ENCODE assay signal across 26 cellular contexts in genomic region chr10:69182005-69182404, GRCh38. TPM values are rescaled to one million over a fixed set of nuclear protein-coding genes. Genes with fewer than 3 reads are reported as not detected.
DNase-seq lines count a peak whose midpoint lies in the region; ATAC-seq, FAIRE-seq and TF ChIP-seq lines count a peak whose summit lies in the region.
"Had no signal": no experiment of that assay in that cellular context is flagged by ENCODE, and none has a peak within 500 bp of the region (broad histone marks: within the 10 kb centered on the region; RNA-seq: fewer than 3 reads in every experiment).

No MANE protein-coding gene starts in this region.

- H3K4me1 Mint-ChIP-seq in CD4-positive, alpha-beta T cell (ENCODE audit: low read depth) = peaks cover 54% of the 10 kb centered on the region

- no peak for FAIRE-seq in A549 (lab: Jason Lieb, UNC)
- FAIRE-seq: GM12891 had no signal

- 92% methylated on average over 4 of the region's 4 CpGs for WGBS in A549 (ENCODE audit: missing lambda C conversion rate)
- 97% methylated on average over 4 of the region's 4 CpGs for WGBS in hepatocyte (ENCODE audit: low lambda C conversion rate, missing lambda C conversion rate)

- H3K9me2 ChIP-seq in PC-3 (replicated peaks; ENCODE audit: low read length) (no peaks in the 10 kb centered on the region), hepatocyte (replicated peaks; ENCODE audit: insufficient read depth) (no peaks in the 10 kb centered on the region)

- no peak overlapping the region for H3K9ac ChIP-seq in PC-3 (ENCODE audit: low read length)

- H2AFZ ChIP-seq in PC-3 (ENCODE audit: low read length) (no peak overlapping the region), hepatocyte (no peak overlapping the region)

- H3F3A ChIP-seq in PC-3 (ENCODE audit: low read length, unreplicated experiment) = peaks cover 5% of the 10 kb centered on the region

- H3K4me3 Mint-ChIP-seq in CD4-positive, alpha-beta T cell = no peak overlapping the region

- TF ChIP-seq CTCF in A549 (IDR thresholded peaks at IDR 0.05) (no peak), PC-3 (conservative IDR thresholded peaks at IDR 0.05; ENCODE audit: low read depth, low read length) (no peak), hepatocyte (IDR thresholded peaks at IDR 0.05; ENCODE audit: poor library complexity) (no peak), dorsolateral prefrontal cortex (IDR thresholded peaks at IDR 0.05 in 54 of 56, conservative IDR thresholded peaks at IDR 0.05 in 2 of 56; ENCODE audit: low read depth in 1 of 56, partially characterized antibody in 56 of 56) (no peak)
- no peak for TF ChIP-seq CTCF in CD4-positive, alpha-beta T cell (IDR thresholded peaks at IDR 0.05)

- H4K20me1 ChIP-seq in PC-3 (ENCODE audit: low read length) = peaks cover 25% of the 10 kb centered on the region
- H4K20me1 ChIP-seq in hepatocyte (ENCODE audit: insufficient read depth, poor library complexity, severe bottlenecking) = no peaks in the 10 kb centered on the region

- no peak for TF ChIP-seq POLR2A in A549 (IDR thresholded peaks at IDR 0.05; ENCODE audit: low read length)

- H3K9me3 Mint-ChIP-seq in CD4-positive, alpha-beta T cell = no peaks in the 10 kb centered on the region
- H3K9me3 Mint-ChIP-seq: activated B cell treated with CpG ODN at 0.5 μM for 24 hours; activated naive CD8-positive, alpha-beta T cell treated with anti-CD3 and anti-CD28 coated beads, Interleukin-2, amount 10 ng/mL, durations not matched to agents 7 days and 5 days; mesothelial cell of epicardium had no signal

- no TSS peak for BruUV-seq in PC-3 (replicated peaks; lab: Mats Ljungman, UMichigan)

- DNase-seq in A549 (ENCODE audit: low read depth in 1 of 2, low spot score in 1 of 2) (no peak), PC-3 (no peak), hepatocyte (ENCODE audit: low spot score) (no peak), NCI-H2107 treated with DMSO at 0.1 percent for 48 hours (lab: John Stamatoyannopoulos, UW; ENCODE audit: unreplicated experiment) (no peak), dorsolateral prefrontal cortex (no peak)
- no peak for DNase-seq in CD4-positive, alpha-beta T cell
- no peak for DNase-seq in stimulated activated CD8-positive, alpha-beta memory T cell treated with anti-CD3 and anti-CD28 coated beads, Interleukin-4, amount 100 ng/mL, for 48 hours
- DNase-seq: activated B cell treated with CpG ODN at 0.5 μM for 24 hours; activated CD8-positive, alpha-beta memory T cell treated with anti-CD3 and anti-CD28 coated beads, Interleukin-2, amount 10 ng/mL, durations not matched to agents 7 days and 5 days; activated naive CD8-positive, alpha-beta T cell treated with anti-CD3 and anti-CD28 coated beads, Interleukin-2, amount 10 ng/mL, durations not matched to agents 7 days and 5 days; C1 segment of cervical spinal cord; cerebellar nuclear complex; Kasumi-1; left ventricle myocardium superior; naive B cell; NCI-H1092; NCI-H1930; NCI-H526 treated with DMSO at 0.1 percent for 48 hours; ovary; stimulated activated CD4-positive, alpha-beta T cell treated with anti-CD3 and anti-CD28 coated beads, Interleukin-2, amount 100 ng/mL, for 24 hours; transverse colon had no signal

- TF ChIP-seq RAD21 in A549 (conservative IDR thresholded peaks at IDR 0.05 in 1 of 2, IDR thresholded peaks at IDR 0.05 in 1 of 2) = no peak

- CTCF ChIA-PET in A549 (lab: Yijun Ruan, JAX) (no interaction called here), PC-3 (lab: Charles Lee) (no interaction called here)
- CTCF ChIA-PET in CD4-positive, alpha-beta T cell (lab: Charles Lee) = no interaction called here

- no peak overlapping the region for H3K27ac ChIP-seq in A549
- H3K27ac ChIP-seq in CD4-positive, alpha-beta T cell (ENCODE audit: low read depth, low read length) = no peak overlapping the region
- no peak overlapping the region for H3K27ac ChIP-seq in PC-3 (ENCODE audit: low read length)
- no peak overlapping the region for H3K27ac ChIP-seq in hepatocyte
- no peak overlapping the region for H3K27ac ChIP-seq in dorsolateral prefrontal cortex
- H3K27ac ChIP-seq: ascending aorta, ovary, right atrium auricular region had no signal

- H3K4me3 ChIP-seq in A549 (no peak overlapping the region), PC-3 (ENCODE audit: low read length) (no peak overlapping the region), hepatocyte (no peak overlapping the region), dorsolateral prefrontal cortex (peak overlapping the region in 4 of 59 donors; percentile 92 to 100 (median 98))
- H3K4me3 ChIP-seq: ovary had no signal

- peaks cover 6% of the 10 kb centered on the region; the same call in 2 of the 3 replicates for H3K4me1 ChIP-seq in A549
- H3K4me1 ChIP-seq in PC-3 (ENCODE audit: insufficient read depth, low read length) = peaks cover 23% of the 10 kb centered on the region
- peaks cover 9% of the 10 kb centered on the region for H3K4me1 ChIP-seq in hepatocyte (ENCODE audit: insufficient read depth)

- H3K27ac Mint-ChIP-seq in CD4-positive, alpha-beta T cell = peak overlapping the region; percentile 100
- H3K27ac Mint-ChIP-seq: activated B cell treated with CpG ODN at 0.5 μM for 24 hours, mesothelial cell of epicardium had no signal

- H3K27me3 ChIP-seq in CD4-positive, alpha-beta T cell (ENCODE audit: control insufficient read depth, insufficient read depth, low read length) = no peaks in the 10 kb centered on the region
- no peaks in the 10 kb centered on the region for H3K27me3 ChIP-seq in PC-3 (ENCODE audit: low read length)
- H3K27me3 ChIP-seq in hepatocyte = no peaks in the 10 kb centered on the region
- H3K27me3 ChIP-seq in dorsolateral prefrontal cortex = no peaks in the 10 kb centered on the region
- H3K27me3 ChIP-seq: ascending aorta, ovary, right atrium auricular region, transverse colon had no signal

- H3K36me3 Mint-ChIP-seq in CD4-positive, alpha-beta T cell (ENCODE audit: low read depth) = peaks cover 60% of the 10 kb centered on the region
- H3K36me3 Mint-ChIP-seq: mesothelial cell of epicardium had no signal

- H3K36me3 ChIP-seq in PC-3 (ENCODE audit: low read depth, low read length) (peaks cover 37% of the 10 kb centered on the region), hepatocyte (replicated peaks; ENCODE audit: insufficient read depth, low read depth) (no peaks in the 10 kb centered on the region)
- H3K36me3 ChIP-seq: ovary had no signal

- H3K9me3 ChIP-seq in A549 (no peaks in the 10 kb centered on the region), PC-3 (ENCODE audit: low read length) (no peaks in the 10 kb centered on the region), hepatocyte (ENCODE audit: low read depth) (no peaks in the 10 kb centered on the region)
- no peaks in the 10 kb centered on the region for H3K9me3 ChIP-seq in CD4-positive, alpha-beta T cell (ENCODE audit: control insufficient read depth, low read length)
- H3K9me3 ChIP-seq: ascending aorta, ovary, right atrium auricular region, transverse colon had no signal

- POLR2A ChIA-PET in A549 (lab: Yijun Ruan, JAX) (no interaction called here), PC-3 (lab: Charles Lee; ENCODE audit: unreplicated experiment) (no interaction called here)
- POLR2A ChIA-PET in CD4-positive, alpha-beta T cell (lab: Charles Lee) = no interaction called here

- intact Hi-C loops in CD4-positive, alpha-beta T cell (cut with DNase I, micrococcal nuclease) = loop anchor here (5.0 to 10.0 kb wide), 5 partner anchors 40 to 655 kb away; partner anchors contain the start of genes CCAR1 (in 1 of the 2), DDX21 (in 1 of the 2), HKDC1 (in 1 of the 2) and SLC25A16 (in 1 of the 2)
- intact Hi-C loops in PC-3 (cut with micrococcal nuclease) = no loop called here
- intact Hi-C loops in dorsolateral prefrontal cortex (cut with DNase I) = loop anchor here in 1 of 2 donors (5.0 kb wide), 1 partner anchor 225 kb away; the partner anchor contains the start of gene DDX21

- peaks cover 69% of the 10 kb centered on the region for H3K79me2 ChIP-seq in PC-3 (ENCODE audit: low read length)
- H3K79me2 ChIP-seq in hepatocyte = peaks cover 62% of the 10 kb centered on the region

- H3K27me3 Mint-ChIP-seq in CD4-positive, alpha-beta T cell = no peaks in the 10 kb centered on the region
- H3K27me3 Mint-ChIP-seq: activated B cell treated with CpG ODN at 0.5 μM for 24 hours; activated CD8-positive, alpha-beta memory T cell treated with anti-CD3 and anti-CD28 coated beads, Interleukin-2, amount 10 ng/mL, durations not matched to agents 7 days and 5 days; activated naive CD8-positive, alpha-beta T cell treated with anti-CD3 and anti-CD28 coated beads, Interleukin-2, amount 10 ng/mL, durations not matched to agents 7 days and 5 days; naive B cell had no signal

- ATAC-seq in A549 (no peak), PC-3 (no peak)
- no peak for ATAC-seq in CD4-positive, alpha-beta T cell (ENCODE audit: poor library complexity)
- ATAC-seq: activated CD8-positive, alpha-beta memory T cell treated with anti-CD3 and anti-CD28 coated beads, Interleukin-2, amount 10 ng/mL, durations not matched to agents 7 days and 5 days; HCT116; left ventricle myocardium superior had no signal

- H3K4me2 ChIP-seq in A549 = peak overlapping the region; percentile 93; the same call in 2 of the 3 replicates
- peak overlapping the region; percentile 10; the same call in 1 of the 2 replicates for H3K4me2 ChIP-seq in PC-3 (ENCODE audit: low read length)
- H3K4me2 ChIP-seq in hepatocyte = peak overlapping the region; percentile 72

- TF ChIP-seq EP300 in A549 (IDR thresholded peaks at IDR 0.05) = no peak

RNA-seq across cellular contexts. Expression of gene SUPV3L1, which starts 2.0 kb away (rescaled TPM):
- polyA plus RNA-seq in A549 (2011; rRNA removed) = 55.5 and 57.4 TPM in 2 replicates
- polyA plus RNA-seq in A549 (2012; cell fraction: cytosol; rRNA removed) = 23.1 and 24.0 TPM in 2 replicates
- polyA plus RNA-seq in A549 (2012; cell fraction: nucleus; rRNA removed) = 21.6 and 44.3 TPM in 2 replicates
- 31.4 to 35.0 TPM (median 31.9 TPM) in 3 replicates for polyA plus RNA-seq in A549 (2017; fragmentation: RNase III; extraction: RNeasy Plus Mini Kit Qiagen cat#74134 plus additional on column Dnase treatment)
- polyA minus RNA-seq in A549 (2011; rRNA and poly(A)+ RNA removed) = 28.4 and 36.3 TPM in 2 replicates
- total RNA-seq in CD4-positive, alpha-beta T cell = 10 to 100 TPM; 78.1 to 78.7 TPM
- 86.2 and 117 TPM in 2 replicates for total RNA-seq in PC-3 (2014; rRNA removed)
- 25.2 and 27.6 TPM in 2 replicates for total RNA-seq in hepatocyte
- 25.9 and 27.9 TPM in 2 replicates for polyA plus RNA-seq in hepatocyte
- total RNA-seq in dorsolateral prefrontal cortex = 10 to 100 TPM; 23.2 to 52.6 (median 39.0) TPM

RNA-seq across cellular contexts. Expression of gene HKDC1, which starts 38.1 kb away (rescaled TPM):
- polyA plus RNA-seq in A549 (2011; rRNA removed) (28.5 and 32.8 TPM in 2 replicates), A549 (2017; fragmentation: RNase III; extraction: RNeasy Plus Mini Kit Qiagen cat#74134 plus additional on column Dnase treatment) (24.0 to 33.2 TPM (median 32.5 TPM) in 3 replicates), hepatocyte (19.5 and 23.6 TPM in 2 replicates)
- polyA plus RNA-seq in A549 (2012; cell fraction: cytosol; rRNA removed) = 11.2 and 12.7 TPM in 2 replicates
- polyA plus RNA-seq in A549 (2012; cell fraction: nucleus; rRNA removed) = 30.4 and 34.9 TPM in 2 replicates
- 25.6 and 29.2 TPM in 2 replicates for polyA minus RNA-seq in A549 (2011; rRNA and poly(A)+ RNA removed)
- 1 to 10 TPM; 3.1 to 4.5 TPM for total RNA-seq in CD4-positive, alpha-beta T cell
- total RNA-seq in PC-3 (2014; rRNA removed) (0.44 and 1.2 TPM in 2 replicates), hepatocyte (27.7 and 27.9 TPM in 2 replicates), dorsolateral prefrontal cortex (1 to 10 TPM in 42 of 120 experiments, under 1 TPM in 74, not detected in 4; 0.17 to 3.1 (median 0.79) TPM)
- total RNA-seq: activated B cell treated with CpG ODN at 0.5 μM for 24 hours, ascending aorta, left ventricle myocardium superior, mesothelial cell of epicardium had no signal

RNA-seq across cellular contexts. Expression of gene VPS26A, which starts 58.0 kb away (rescaled TPM):
- polyA plus RNA-seq in A549 (2011; rRNA removed) (35.0 and 52.6 TPM in 2 replicates), A549 (2017; fragmentation: RNase III; extraction: RNeasy Plus Mini Kit Qiagen cat#74134 plus additional on column Dnase treatment) (62.5 to 62.6 TPM (median 62.6 TPM) in 3 replicates), hepatocyte (58.7 and 71.2 TPM in 2 replicates)
- 9.4 and 9.7 TPM in 2 replicates for polyA plus RNA-seq in A549 (2012; cell fraction: cytosol; rRNA removed)
- polyA plus RNA-seq in A549 (2012; cell fraction: nucleus; rRNA removed) = 2.0 and 3.5 TPM in 2 replicates
- polyA minus RNA-seq in A549 (2011; rRNA and poly(A)+ RNA removed) = 3.8 and 4.1 TPM in 2 replicates
- 10 to 100 TPM; 32.8 to 33.0 TPM for total RNA-seq in CD4-positive, alpha-beta T cell
- total RNA-seq in PC-3 (2014; rRNA removed) (44.7 and 60.0 TPM in 2 replicates), hepatocyte (51.7 and 57.6 TPM in 2 replicates), dorsolateral prefrontal cortex (10 to 100 TPM; 32.6 to 61.5 (median 43.9) TPM)

Comparison
In these comparisons a context has a peak if more than half of its experiments do, and no peak if none do; other contexts are left out.
1. H3K4me2 ChIP-seq: peak in every context shown above with its lines; median percentile 93 in A549; 72 in hepatocyte; 10 in PC-3.